8 cellular contexts compared by ENCODE assay signal in genomic region chr11:118621071-118621815, GRCh38. TPM values are rescaled to one million over a fixed set of nuclear protein-coding genes. Genes with fewer than 3 reads are reported as not detected.
A peak's percentile ranks its signal among the peaks of the same experiment; 100 is the strongest.
DNase-seq lines count a peak whose midpoint lies in the region; ATAC-seq and TF ChIP-seq lines count a peak whose summit lies in the region.

No MANE protein-coding gene starts in this region.

- DNase-seq in COLO668 (lab: John Stamatoyannopoulos, UW; ENCODE audit: unreplicated experiment) (peak; percentile 88), LHCN-M2 (ENCODE audit: low read depth) (peak; percentile 85), PC-3 (peak; percentile 90), anterior cingulate cortex (lab: John Stamatoyannopoulos, UW) (peak in 55 of 58 donors; percentile 33 to 93 (median 83)), heart right ventricle (peak; percentile 91 to 93), osteoblast (ENCODE audit: insufficient read length, low spot score, missing footprints) (peak; percentile 94)

- H3K27ac ChIP-seq in PC-3 (ENCODE audit: low read length) (peak overlapping the region; percentile 20; the same call in 1 of the 2 replicates), heart right ventricle (peak overlapping the region; percentile 59 to 96 (median 90)), osteoblast (ENCODE audit: low read depth, low read length) (peak overlapping the region; percentile 99)

- WGBS in heart right ventricle, 2 donors = 5 to 6% methylated on average over 38 of the region's 38 CpGs

- H2AFZ ChIP-seq in PC-3 (ENCODE audit: low read length) (peak overlapping the region; percentile 77), osteoblast (ENCODE audit: low read length) (peak overlapping the region; percentile 37)

- H3K36me3 ChIP-seq in PC-3 (ENCODE audit: low read depth, low read length) (no peaks in the 10 kb centered on the region; the same call in 1 of the 2 replicates), heart right ventricle (peaks cover 0 to 59% (median 30%) of the 10 kb centered on the region in 9 donors), osteoblast (ENCODE audit: insufficient read depth, low read length) (peaks cover 30% of the 10 kb centered on the region)

- H4K20me1 ChIP-seq in PC-3 (ENCODE audit: low read length) = no peaks in the 10 kb centered on the region
- H4K20me1 ChIP-seq in osteoblast (ENCODE audit: insufficient read depth, low read length) = peaks cover 21% of the 10 kb centered on the region

- ATAC-seq in PC-3 = peak; percentile 60
- peak; percentile 61 to 80 (median 70) for ATAC-seq in heart right ventricle
- no peak for ATAC-seq in GM21423 (IDR thresholded peaks at IDR 0.05; ENCODE audit: unreplicated experiment)
- ATAC-seq in GM18858 (IDR thresholded peaks at IDR 0.05; ENCODE audit: unreplicated experiment) = no peak

- CTCF ChIA-PET in PC-3 (lab: Charles Lee) = interaction anchor here (0.6 to 0.7 kb wide), 2 partner anchors 14 to 26 kb away, joined by 9 to 20 read pairs; no protein-coding TSS in a partner anchor

- intact Hi-C loops in PC-3 (cut with micrococcal nuclease) (no loop called here), heart right ventricle (cut with DNase I) (no loop called here)

- no peaks in the 10 kb centered on the region for H3K9me2 ChIP-seq in PC-3 (replicated peaks; ENCODE audit: low read length)

- no peaks in the 10 kb centered on the region for H3K9me3 ChIP-seq in PC-3 (ENCODE audit: low read length)
- no peaks in the 10 kb centered on the region for H3K9me3 ChIP-seq in heart right ventricle
- no peaks in the 10 kb centered on the region for H3K9me3 ChIP-seq in osteoblast (ENCODE audit: low read depth, low read length)

- peak overlapping the region; percentile 53 for H3K9ac ChIP-seq in PC-3 (ENCODE audit: low read length)

- H3K79me2 ChIP-seq in PC-3 (ENCODE audit: low read length) = peaks cover 13% of the 10 kb centered on the region
- H3K79me2 ChIP-seq in osteoblast (ENCODE audit: insufficient read depth, low read length) = peaks cover 41% of the 10 kb centered on the region

- H3K4me1 ChIP-seq in PC-3 (ENCODE audit: insufficient read depth, low read length) (peaks cover 61% of the 10 kb centered on the region), heart right ventricle (peaks cover 49 to 99% (median 78%) of the 10 kb centered on the region in 9 donors), osteoblast (ENCODE audit: insufficient read depth, low read length) (peaks cover 64% of the 10 kb centered on the region)

- H3K4me2 ChIP-seq in PC-3 (ENCODE audit: low read length) (peak overlapping the region; percentile 89), osteoblast (ENCODE audit: insufficient read depth, low read length) (peak overlapping the region; percentile 100)

- no peaks in the 10 kb centered on the region for H3F3A ChIP-seq in PC-3 (ENCODE audit: low read length, unreplicated experiment)

- POLR2A ChIA-PET in PC-3 (lab: Charles Lee; ENCODE audit: unreplicated experiment) = interaction anchor here (0.7 kb wide), 1 partner anchor 8 kb away, joined by 3 read pairs; no protein-coding TSS in a partner anchor

- peak overlapping the region; percentile 75 for H3K4me3 ChIP-seq in PC-3 (ENCODE audit: low read length)
- H3K4me3 ChIP-seq in heart right ventricle = peak overlapping the region; percentile 19 to 64 (median 58)
- peak overlapping the region; percentile 82 for H3K4me3 ChIP-seq in osteoblast (ENCODE audit: insufficient read depth, low read length)

- H3K27me3 ChIP-seq in PC-3 (ENCODE audit: low read length) (no peaks in the 10 kb centered on the region), heart right ventricle (peaks cover 0 to 16% (median 0%) of the 10 kb centered on the region in 7 donors), osteoblast (ENCODE audit: insufficient read depth, low read length) (no peaks in the 10 kb centered on the region)

- TF ChIP-seq CTCF in PC-3 (conservative IDR thresholded peaks at IDR 0.05; ENCODE audit: low read depth, low read length) (no peak), heart right ventricle (IDR thresholded peaks at IDR 0.05) (no peak), osteoblast (IDR thresholded peaks at IDR 0.05; ENCODE audit: extremely low read depth, low read depth, low read length) (no peak)

- BruUV-seq in PC-3 (replicated peaks; lab: Mats Ljungman, UMichigan) = no TSS peak

RNA-seq across cellular contexts. Expression of gene PHLDB1, which starts 13.8 kb away (rescaled TPM):
- total RNA-seq in LHCN-M2 (2014; rRNA removed) (79.0 and 88.7 TPM in 2 replicates), PC-3 (2014; rRNA removed) (36.1 and 37.1 TPM in 2 replicates), heart right ventricle (100 to 1,000 TPM in 9 of 10 donors, 10 to 100 TPM in 1; 81.9 to 125 (median 114) TPM), osteoblast (86.9 and 96.3 TPM in 2 replicates)
- 94.1 TPM for polyA plus RNA-seq in LHCN-M2 (2012)
- polyA plus RNA-seq in heart right ventricle = 100 to 1,000 TPM in 1 of 2 donors, 10 to 100 TPM in 1; 74.9 to 259 TPM

RNA-seq across cellular contexts. Expression of gene ARCN1, which starts 49.0 kb away (rescaled TPM):
- total RNA-seq in LHCN-M2 (2014; rRNA removed) (149 and 156 TPM in 2 replicates), PC-3 (2014; rRNA removed) (122 and 132 TPM in 2 replicates), heart right ventricle (100 to 1,000 TPM in 4 of 10 donors, 10 to 100 TPM in 6; 84.8 to 122 (median 98.3) TPM), osteoblast (162 and 172 TPM in 2 replicates)
- polyA plus RNA-seq in LHCN-M2 (2012) = 127 TPM
- polyA plus RNA-seq in heart right ventricle = 10 to 100 TPM; 48.8 to 88.1 TPM

RNA-seq across cellular contexts. Expression of gene IFT46, which starts 55.5 kb away (rescaled TPM):
- total RNA-seq in LHCN-M2 (2014; rRNA removed) (47.0 and 75.3 TPM in 2 replicates), PC-3 (2014; rRNA removed) (32.9 and 35.2 TPM in 2 replicates), heart right ventricle (10 to 100 TPM; 14.0 to 23.4 (median 20.5) TPM), osteoblast (31.8 and 37.7 TPM in 2 replicates)
- polyA plus RNA-seq in LHCN-M2 (2012) = 25.5 TPM
- 10 to 100 TPM; 22.2 to 23.0 TPM for polyA plus RNA-seq in heart right ventricle

RNA-seq across cellular contexts. Expression of gene TREH, which starts 58.2 kb away (rescaled TPM):
- total RNA-seq in LHCN-M2 (2014; rRNA removed) (not detected in 2 replicates), PC-3 (2014; rRNA removed) (not detected in 2 replicates), heart right ventricle (under 1 TPM in 1 of 10 donors, not detected in 9; 0.11 TPM), osteoblast (not detected in 2 replicates)
- polyA plus RNA-seq in LHCN-M2 (2012) = 0.23 TPM
- 1 to 10 TPM in 1 of 2 donors, under 1 TPM in 1; 0.83 to 4.8 TPM for polyA plus RNA-seq in heart right ventricle

Comparison
In these comparisons a context has a peak if more than half of its experiments do, and no peak if none do; other contexts are left out.
1. ATAC-seq: peak in PC-3 (single experiment) and heart right ventricle (8 of 8); none in GM21423 (single experiment) and GM18858 (single experiment).
2. H3K27ac ChIP-seq: peak in every context shown above with its lines; median percentile 99 in osteoblast; 90 in heart right ventricle; 20 in PC-3.
3. Peak in every context shown above with its lines, with median percentiles within 50 percentile points of each other: DNase-seq and H3K4me3 ChIP-seq.